36 cellular contexts compared by ENCODE assay signal in genomic region chr2:174842496-174842895, GRCh38.
"Had no signal": no experiment of that assay in that cellular context is flagged by ENCODE, and none has a peak within 500 bp of the region (broad histone marks: within the 10 kb centered on the region; RNA-seq: fewer than 3 reads in every experiment).

No MANE protein-coding gene starts in this region.

- H2AFZ ChIP-seq: PC-9 had no signal

- H3K4me2 ChIP-seq: PC-9 had no signal

- H3K36me3 ChIP-seq: WERI-Rb-1 had no signal

- H3K27me3 Mint-ChIP-seq: activated CD4-positive, alpha-beta memory T cell treated with anti-CD3 and anti-CD28 coated beads, Interleukin-2, amount 10 ng/mL, durations not matched to agents 7 days and 5 days; activated CD8-positive, alpha-beta memory T cell treated with anti-CD3 and anti-CD28 coated beads, Interleukin-2, amount 10 ng/mL, durations not matched to agents 7 days and 5 days; activated naive CD8-positive, alpha-beta T cell; brain had no signal

- H3K4me3 ChIP-seq: PC-9 had no signal

- H3K4me3 Mint-ChIP-seq: activated CD4-positive, alpha-beta memory T cell treated with anti-CD3 and anti-CD28 coated beads, Interleukin-2, amount 10 ng/mL, durations not matched to agents 7 days and 5 days; activated naive CD4-positive, alpha-beta T cell treated with anti-CD3 and anti-CD28 coated beads, Interleukin-2, amount 10 ng/mL, durations not matched to agents 7 days and 5 days; activated naive CD8-positive, alpha-beta T cell; activated naive CD8-positive, alpha-beta T cell treated with anti-CD3 and anti-CD28 coated beads, Interleukin-2, amount 50 U/mL, for 24 hours had no signal

- H3K9me3 Mint-ChIP-seq: activated CD4-positive, alpha-beta memory T cell treated with anti-CD3 and anti-CD28 coated beads, Interleukin-2, amount 10 ng/mL, durations not matched to agents 7 days and 5 days; activated naive CD4-positive, alpha-beta T cell treated with anti-CD3 and anti-CD28 coated beads, Interleukin-2, amount 10 ng/mL, durations not matched to agents 7 days and 5 days; activated naive CD8-positive, alpha-beta T cell treated with anti-CD3 and anti-CD28 coated beads, Interleukin-2, amount 50 U/mL, for 24 hours; brain had no signal

- H3K27ac ChIP-seq: PC-9, RWPE1, WERI-Rb-1 had no signal

- H3K36me3 Mint-ChIP-seq: activated CD8-positive, alpha-beta memory T cell treated with anti-CD3 and anti-CD28 coated beads, Interleukin-2, amount 10 ng/mL, durations not matched to agents 7 days and 5 days; activated naive CD4-positive, alpha-beta T cell treated with anti-CD3 and anti-CD28 coated beads, Interleukin-2, amount 10 ng/mL, durations not matched to agents 7 days and 5 days had no signal

- H3K27ac Mint-ChIP-seq: activated CD4-positive, alpha-beta memory T cell treated with anti-CD3 and anti-CD28 coated beads, Interleukin-2, amount 10 ng/mL, durations not matched to agents 7 days and 5 days; activated naive CD4-positive, alpha-beta T cell treated with anti-CD3 and anti-CD28 coated beads, Interleukin-2, amount 10 ng/mL, durations not matched to agents 7 days and 5 days; activated naive CD8-positive, alpha-beta T cell; activated naive CD8-positive, alpha-beta T cell treated with anti-CD3 and anti-CD28 coated beads, Interleukin-2, amount 50 U/mL, for 24 hours had no signal

- ATAC-seq: activated CD8-positive, alpha-beta memory T cell treated with anti-CD3 and anti-CD28 coated beads, Interleukin-2, amount 10 ng/mL, durations not matched to agents 7 days and 5 days; activated naive CD8-positive, alpha-beta T cell treated with anti-CD3 and anti-CD28 coated beads, Interleukin-2, amount 50 U/mL, for 24 hours; Right ventricle myocardium inferior had no signal

- DNase-seq: activated CD4-positive, alpha-beta memory T cell treated with anti-CD3 and anti-CD28 coated beads, Interleukin-2, amount 10 ng/mL, durations not matched to agents 7 days and 5 days; activated CD4-positive, alpha-beta T cell treated with anti-CD3 and anti-CD28 coated beads for 1 hour; activated CD4-positive, alpha-beta T cell treated with anti-CD3 and anti-CD28 coated beads for 48 hours; activated CD4-positive, CD25-positive, alpha-beta regulatory T cell; activated CD8-positive, alpha-beta memory T cell treated with anti-CD3 and anti-CD28 coated beads for 24 hours; activated CD8-positive, alpha-beta memory T cell treated with anti-CD3 and anti-CD28 coated beads, Interleukin-2, amount 10 ng/mL, durations not matched to agents 7 days and 5 days; activated CD8-positive, alpha-beta memory T cell treated with anti-CD3 and anti-CD28 coated beads, Interleukin-2, amount 50 U/mL, for 48 hours; activated effector memory CD4-positive, alpha-beta T cell treated with Interleukin-2 at 50 U/mL for 16 hours; activated naive CD4-positive, alpha-beta T cell treated with anti-CD3 and anti-CD28 coated beads, Interleukin-2, amount 10 ng/mL, durations not matched to agents 7 days and 5 days; activated naive CD8-positive, alpha-beta T cell treated with anti-CD3 and anti-CD28 coated beads, Interleukin-2, amount 50 U/mL, for 24 hours; activated T-cell treated with anti-CD3 and anti-CD28 coated beads, Interleukin-2, amount 50 U/mL, for 48 hours; anterior cingulate cortex; KG1; MM.1S; MV-4-11; NCI-H1092; NCI-H1417; NCI-H146; NCI-H187; NCI-H2029 treated with DMSO at 0.1 percent for 48 hours; NCI-H2107; NCI-H2171; NCI-H510A; NCI-H526; NCI-H748 treated with DMSO at 0.1 percent for 48 hours; NK-92 treated with Interleukin-12 subunit alpha and Interleukin-12 subunit beta, amount 100 ng/mL, for 24 hours; PC-9; SW 1271; T-helper 1 cell; T-helper 2 cell; T-helper 9 cell; WERI-Rb-1 had no signal

- H3K4me1 Mint-ChIP-seq: activated naive CD4-positive, alpha-beta T cell treated with anti-CD3 and anti-CD28 coated beads, Interleukin-2, amount 10 ng/mL, durations not matched to agents 7 days and 5 days had no signal
